Comparison of ENCODE assay signal across 1 cellular context in genomic region chr10:80158598-80159127, GRCh38.
A peak's percentile ranks its signal among the peaks of the same experiment; 100 is the strongest.
TF ChIP-seq lines count a peak whose summit lies in the region.

No MANE protein-coding gene starts in this region.

TF ChIP-seq in K562, 482 proteins besides CTCF, POLR2A, EP300 and RAD21 (continued from another document and continues in another):
- TF ChIP-seq E2F4 (CRISPR knock-in tag; IDR thresholded peaks at IDR 0.05; ENCODE audit: low read depth): no peak
- TF ChIP-seq, protein P1, sequence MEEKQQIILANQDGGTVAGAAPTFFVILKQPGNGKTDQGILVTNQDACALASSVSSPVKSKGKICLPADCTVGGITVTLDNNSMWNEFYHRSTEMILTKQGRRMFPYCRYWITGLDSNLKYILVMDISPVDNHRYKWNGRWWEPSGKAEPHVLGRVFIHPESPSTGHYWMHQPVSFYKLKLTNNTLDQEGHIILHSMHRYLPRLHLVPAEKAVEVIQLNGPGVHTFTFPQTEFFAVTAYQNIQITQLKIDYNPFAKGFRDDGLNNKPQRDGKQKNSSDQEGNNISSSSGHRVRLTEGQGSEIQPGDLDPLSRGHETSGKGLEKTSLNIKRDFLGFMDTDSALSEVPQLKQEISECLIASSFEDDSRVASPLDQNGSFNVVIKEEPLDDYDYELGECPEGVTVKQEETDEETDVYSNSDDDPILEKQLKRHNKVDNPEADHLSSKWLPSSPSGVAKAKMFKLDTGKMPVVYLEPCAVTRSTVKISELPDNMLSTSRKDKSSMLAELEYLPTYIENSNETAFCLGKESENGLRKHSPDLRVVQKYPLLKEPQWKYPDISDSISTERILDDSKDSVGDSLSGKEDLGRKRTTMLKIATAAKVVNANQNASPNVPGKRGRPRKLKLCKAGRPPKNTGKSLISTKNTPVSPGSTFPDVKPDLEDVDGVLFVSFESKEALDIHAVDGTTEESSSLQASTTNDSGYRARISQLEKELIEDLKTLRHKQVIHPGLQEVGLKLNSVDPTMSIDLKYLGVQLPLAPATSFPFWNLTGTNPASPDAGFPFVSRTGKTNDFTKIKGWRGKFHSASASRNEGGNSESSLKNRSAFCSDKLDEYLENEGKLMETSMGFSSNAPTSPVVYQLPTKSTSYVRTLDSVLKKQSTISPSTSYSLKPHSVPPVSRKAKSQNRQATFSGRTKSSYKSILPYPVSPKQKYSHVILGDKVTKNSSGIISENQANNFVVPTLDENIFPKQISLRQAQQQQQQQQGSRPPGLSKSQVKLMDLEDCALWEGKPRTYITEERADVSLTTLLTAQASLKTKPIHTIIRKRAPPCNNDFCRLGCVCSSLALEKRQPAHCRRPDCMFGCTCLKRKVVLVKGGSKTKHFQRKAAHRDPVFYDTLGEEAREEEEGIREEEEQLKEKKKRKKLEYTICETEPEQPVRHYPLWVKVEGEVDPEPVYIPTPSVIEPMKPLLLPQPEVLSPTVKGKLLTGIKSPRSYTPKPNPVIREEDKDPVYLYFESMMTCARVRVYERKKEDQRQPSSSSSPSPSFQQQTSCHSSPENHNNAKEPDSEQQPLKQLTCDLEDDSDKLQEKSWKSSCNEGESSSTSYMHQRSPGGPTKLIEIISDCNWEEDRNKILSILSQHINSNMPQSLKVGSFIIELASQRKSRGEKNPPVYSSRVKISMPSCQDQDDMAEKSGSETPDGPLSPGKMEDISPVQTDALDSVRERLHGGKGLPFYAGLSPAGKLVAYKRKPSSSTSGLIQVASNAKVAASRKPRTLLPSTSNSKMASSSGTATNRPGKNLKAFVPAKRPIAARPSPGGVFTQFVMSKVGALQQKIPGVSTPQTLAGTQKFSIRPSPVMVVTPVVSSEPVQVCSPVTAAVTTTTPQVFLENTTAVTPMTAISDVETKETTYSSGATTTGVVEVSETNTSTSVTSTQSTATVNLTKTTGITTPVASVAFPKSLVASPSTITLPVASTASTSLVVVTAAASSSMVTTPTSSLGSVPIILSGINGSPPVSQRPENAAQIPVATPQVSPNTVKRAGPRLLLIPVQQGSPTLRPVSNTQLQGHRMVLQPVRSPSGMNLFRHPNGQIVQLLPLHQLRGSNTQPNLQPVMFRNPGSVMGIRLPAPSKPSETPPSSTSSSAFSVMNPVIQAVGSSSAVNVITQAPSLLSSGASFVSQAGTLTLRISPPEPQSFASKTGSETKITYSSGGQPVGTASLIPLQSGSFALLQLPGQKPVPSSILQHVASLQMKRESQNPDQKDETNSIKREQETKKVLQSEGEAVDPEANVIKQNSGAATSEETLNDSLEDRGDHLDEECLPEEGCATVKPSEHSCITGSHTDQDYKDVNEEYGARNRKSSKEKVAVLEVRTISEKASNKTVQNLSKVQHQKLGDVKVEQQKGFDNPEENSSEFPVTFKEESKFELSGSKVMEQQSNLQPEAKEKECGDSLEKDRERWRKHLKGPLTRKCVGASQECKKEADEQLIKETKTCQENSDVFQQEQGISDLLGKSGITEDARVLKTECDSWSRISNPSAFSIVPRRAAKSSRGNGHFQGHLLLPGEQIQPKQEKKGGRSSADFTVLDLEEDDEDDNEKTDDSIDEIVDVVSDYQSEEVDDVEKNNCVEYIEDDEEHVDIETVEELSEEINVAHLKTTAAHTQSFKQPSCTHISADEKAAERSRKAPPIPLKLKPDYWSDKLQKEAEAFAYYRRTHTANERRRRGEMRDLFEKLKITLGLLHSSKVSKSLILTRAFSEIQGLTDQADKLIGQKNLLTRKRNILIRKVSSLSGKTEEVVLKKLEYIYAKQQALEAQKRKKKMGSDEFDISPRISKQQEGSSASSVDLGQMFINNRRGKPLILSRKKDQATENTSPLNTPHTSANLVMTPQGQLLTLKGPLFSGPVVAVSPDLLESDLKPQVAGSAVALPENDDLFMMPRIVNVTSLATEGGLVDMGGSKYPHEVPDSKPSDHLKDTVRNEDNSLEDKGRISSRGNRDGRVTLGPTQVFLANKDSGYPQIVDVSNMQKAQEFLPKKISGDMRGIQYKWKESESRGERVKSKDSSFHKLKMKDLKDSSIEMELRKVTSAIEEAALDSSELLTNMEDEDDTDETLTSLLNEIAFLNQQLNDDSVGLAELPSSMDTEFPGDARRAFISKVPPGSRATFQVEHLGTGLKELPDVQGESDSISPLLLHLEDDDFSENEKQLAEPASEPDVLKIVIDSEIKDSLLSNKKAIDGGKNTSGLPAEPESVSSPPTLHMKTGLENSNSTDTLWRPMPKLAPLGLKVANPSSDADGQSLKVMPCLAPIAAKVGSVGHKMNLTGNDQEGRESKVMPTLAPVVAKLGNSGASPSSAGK (IDR thresholded peaks at IDR 0.05): peak; percentile 63; the same call in 1 of the 2 replicates
- no peak for TF ChIP-seq RBM14 (IDR thresholded peaks at IDR 0.05; ENCODE audit: borderline replicate concordance, insufficient read depth, low read depth, low read length)
- no peak for TF ChIP-seq GATAD2B (IDR thresholded peaks at IDR 0.05; ENCODE audit: borderline replicate concordance)
- TF ChIP-seq, protein P2, sequence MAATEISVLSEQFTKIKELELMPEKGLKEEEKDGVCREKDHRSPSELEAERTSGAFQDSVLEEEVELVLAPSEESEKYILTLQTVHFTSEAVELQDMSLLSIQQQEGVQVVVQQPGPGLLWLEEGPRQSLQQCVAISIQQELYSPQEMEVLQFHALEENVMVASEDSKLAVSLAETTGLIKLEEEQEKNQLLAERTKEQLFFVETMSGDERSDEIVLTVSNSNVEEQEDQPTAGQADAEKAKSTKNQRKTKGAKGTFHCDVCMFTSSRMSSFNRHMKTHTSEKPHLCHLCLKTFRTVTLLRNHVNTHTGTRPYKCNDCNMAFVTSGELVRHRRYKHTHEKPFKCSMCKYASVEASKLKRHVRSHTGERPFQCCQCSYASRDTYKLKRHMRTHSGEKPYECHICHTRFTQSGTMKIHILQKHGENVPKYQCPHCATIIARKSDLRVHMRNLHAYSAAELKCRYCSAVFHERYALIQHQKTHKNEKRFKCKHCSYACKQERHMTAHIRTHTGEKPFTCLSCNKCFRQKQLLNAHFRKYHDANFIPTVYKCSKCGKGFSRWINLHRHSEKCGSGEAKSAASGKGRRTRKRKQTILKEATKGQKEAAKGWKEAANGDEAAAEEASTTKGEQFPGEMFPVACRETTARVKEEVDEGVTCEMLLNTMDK (IDR thresholded peaks at IDR 0.05; ENCODE audit: borderline replicate concordance, insufficient read depth, low read depth, low read length, poor library complexity, severe bottlenecking): no peak
- no peak for TF ChIP-seq ZNF24 (IDR thresholded peaks at IDR 0.05)
- TF ChIP-seq, protein P3, sequence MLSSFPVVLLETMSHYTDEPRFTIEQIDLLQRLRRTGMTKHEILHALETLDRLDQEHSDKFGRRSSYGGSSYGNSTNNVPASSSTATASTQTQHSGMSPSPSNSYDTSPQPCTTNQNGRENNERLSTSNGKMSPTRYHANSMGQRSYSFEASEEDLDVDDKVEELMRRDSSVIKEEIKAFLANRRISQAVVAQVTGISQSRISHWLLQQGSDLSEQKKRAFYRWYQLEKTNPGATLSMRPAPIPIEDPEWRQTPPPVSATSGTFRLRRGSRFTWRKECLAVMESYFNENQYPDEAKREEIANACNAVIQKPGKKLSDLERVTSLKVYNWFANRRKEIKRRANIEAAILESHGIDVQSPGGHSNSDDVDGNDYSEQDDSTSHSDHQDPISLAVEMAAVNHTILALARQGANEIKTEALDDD (IDR thresholded peaks at IDR 0.05): no peak
- TF ChIP-seq FOXP1 (CRISPR knock-in tag; IDR thresholded peaks at IDR 0.05): no peak; the same call in 1 of the 2 replicates
- TF ChIP-seq KAT7 (CRISPR knock-in tag; IDR thresholded peaks at IDR 0.05; ENCODE audit: borderline replicate concordance): no peak
- TF ChIP-seq ZNF347 (CRISPR knock-in tag; IDR thresholded peaks at IDR 0.05; ENCODE audit: low read depth): no peak
- no peak for TF ChIP-seq ZNF324 (CRISPR knock-in tag; IDR thresholded peaks at IDR 0.05)
- no peak for TF ChIP-seq SLC30A9 (CRISPR knock-in tag; IDR thresholded peaks at IDR 0.05)
- no peak; the same call in 1 of the 2 replicates for TF ChIP-seq ZNF584 (CRISPR knock-in tag; IDR thresholded peaks at IDR 0.05; ENCODE audit: low read depth)
- TF ChIP-seq SMARCE1 (IDR thresholded peaks at IDR 0.05): peak; percentile 85
- peak in 1 of 2 experiments; percentile 87; a peak in 1 of 4 replicates for TF ChIP-seq SIN3A (IDR thresholded peaks at IDR 0.05; ENCODE audit: borderline replicate concordance in 2 of 2, control insufficient read depth in 1 of 2, low read depth in 2 of 2, low read length in 2 of 2)
- TF ChIP-seq ZNF644 (tag; IDR thresholded peaks at IDR 0.05; ENCODE audit: low read depth): no peak
- no peak for TF ChIP-seq ASH1L (IDR thresholded peaks at IDR 0.05; ENCODE audit: borderline replicate concordance, low read depth, partially characterized antibody)
- no peak for TF ChIP-seq SMAD2 (IDR thresholded peaks at IDR 0.05; ENCODE audit: low read depth, low read length)
- no peak for TF ChIP-seq ELF2 (CRISPR knock-in tag; IDR thresholded peaks at IDR 0.05)
- TF ChIP-seq ATF4 (CRISPR knock-in tag; IDR thresholded peaks at IDR 0.05): no peak
- TF ChIP-seq SNRNP70 (optimal IDR thresholded peaks at IDR 0.05; ENCODE audit: low read depth, low read length): no peak
- TF ChIP-seq KDM2B (CRISPR knock-in tag; IDR thresholded peaks at IDR 0.05): no peak
- no peak for TF ChIP-seq ZNF212 (CRISPR knock-in tag; IDR thresholded peaks at IDR 0.05)
- TF ChIP-seq, protein P4, sequence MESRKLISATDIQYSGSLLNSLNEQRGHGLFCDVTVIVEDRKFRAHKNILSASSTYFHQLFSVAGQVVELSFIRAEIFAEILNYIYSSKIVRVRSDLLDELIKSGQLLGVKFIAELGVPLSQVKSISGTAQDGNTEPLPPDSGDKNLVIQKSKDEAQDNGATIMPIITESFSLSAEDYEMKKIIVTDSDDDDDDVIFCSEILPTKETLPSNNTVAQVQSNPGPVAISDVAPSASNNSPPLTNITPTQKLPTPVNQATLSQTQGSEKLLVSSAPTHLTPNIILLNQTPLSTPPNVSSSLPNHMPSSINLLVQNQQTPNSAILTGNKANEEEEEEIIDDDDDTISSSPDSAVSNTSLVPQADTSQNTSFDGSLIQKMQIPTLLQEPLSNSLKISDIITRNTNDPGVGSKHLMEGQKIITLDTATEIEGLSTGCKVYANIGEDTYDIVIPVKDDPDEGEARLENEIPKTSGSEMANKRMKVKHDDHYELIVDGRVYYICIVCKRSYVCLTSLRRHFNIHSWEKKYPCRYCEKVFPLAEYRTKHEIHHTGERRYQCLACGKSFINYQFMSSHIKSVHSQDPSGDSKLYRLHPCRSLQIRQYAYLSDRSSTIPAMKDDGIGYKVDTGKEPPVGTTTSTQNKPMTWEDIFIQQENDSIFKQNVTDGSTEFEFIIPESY (CRISPR knock-in tag; IDR thresholded peaks at IDR 0.05): no peak
- TF ChIP-seq CEBPB (tag; IDR thresholded peaks at IDR 0.05): no peak
- TF ChIP-seq ZC3H11A (IDR thresholded peaks at IDR 0.05; ENCODE audit: low read depth, low read length): no peak
- no peak for TF ChIP-seq ZNF695 (CRISPR knock-in tag; IDR thresholded peaks at IDR 0.05)
- no peak for TF ChIP-seq ILK (tag; IDR thresholded peaks at IDR 0.05; ENCODE audit: borderline replicate concordance, low read depth)
- TF ChIP-seq, protein P5, sequence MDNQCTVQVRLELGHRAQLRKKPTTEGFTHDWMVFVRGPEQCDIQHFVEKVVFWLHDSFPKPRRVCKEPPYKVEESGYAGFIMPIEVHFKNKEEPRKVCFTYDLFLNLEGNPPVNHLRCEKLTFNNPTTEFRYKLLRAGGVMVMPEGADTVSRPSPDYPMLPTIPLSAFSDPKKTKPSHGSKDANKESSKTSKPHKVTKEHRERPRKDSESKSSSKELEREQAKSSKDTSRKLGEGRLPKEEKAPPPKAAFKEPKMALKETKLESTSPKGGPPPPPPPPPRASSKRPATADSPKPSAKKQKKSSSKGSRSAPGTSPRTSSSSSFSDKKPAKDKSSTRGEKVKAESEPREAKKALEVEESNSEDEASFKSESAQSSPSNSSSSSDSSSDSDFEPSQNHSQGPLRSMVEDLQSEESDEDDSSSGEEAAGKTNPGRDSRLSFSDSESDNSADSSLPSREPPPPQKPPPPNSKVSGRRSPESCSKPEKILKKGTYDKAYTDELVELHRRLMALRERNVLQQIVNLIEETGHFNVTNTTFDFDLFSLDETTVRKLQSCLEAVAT (IDR thresholded peaks at IDR 0.05): peak in 1 of 2 experiments; percentile 65; a peak in 1 of 4 replicates
- peak; percentile 28; the same call in 1 of the 2 replicates for TF ChIP-seq MAFK (IDR thresholded peaks at IDR 0.05; ENCODE audit: low read length)
- TF ChIP-seq FOXA3 (CRISPR knock-in tag; conservative IDR thresholded peaks at IDR 0.05 in 1 of 2, IDR thresholded peaks at IDR 0.05 in 1 of 2): no peak
- no peak for TF ChIP-seq CREB1 (IDR thresholded peaks at IDR 0.05)
- no peak for TF ChIP-seq CREB1 (CRISPR knock-in tag; IDR thresholded peaks at IDR 0.05)
- TF ChIP-seq ZNF445 (CRISPR knock-in tag; IDR thresholded peaks at IDR 0.05; ENCODE audit: low read depth): no peak
- TF ChIP-seq HOXB6 (CRISPR knock-in tag; IDR thresholded peaks at IDR 0.05; ENCODE audit: borderline replicate concordance): no peak
- TF ChIP-seq NKRF (IDR thresholded peaks at IDR 0.05; ENCODE audit: borderline replicate concordance): peak; percentile 67; the same call in 1 of the 2 replicates
